12 cellular contexts compared by ENCODE assay signal in genomic region chr13:20190481-20191310, GRCh38. TPM values are rescaled to one million over a fixed set of nuclear protein-coding genes. Genes with fewer than 3 reads are reported as not detected.
DNase-seq lines count a peak whose midpoint lies in the region; ATAC-seq and TF ChIP-seq lines count a peak whose summit lies in the region.
"Had no signal": no experiment of that assay in that cellular context is flagged by ENCODE, and none has a peak within 500 bp of the region (broad histone marks: within the 10 kb centered on the region; RNA-seq: fewer than 3 reads in every experiment).

No MANE protein-coding gene starts in this region.

- peaks cover 9% of the 10 kb centered on the region for H3F3A ChIP-seq in SK-N-SH (replicated peaks; ENCODE audit: insufficient read depth)

- intact Hi-C loops in vagina (cut with DNase I), result loop anchor here (5.0 to 10.0 kb wide), 2 partner anchors 294 to 992 kb away; no protein-coding TSS in a partner anchor

- H4K20me1 ChIP-seq in SK-N-SH (ENCODE audit: insufficient read depth), result 0 out of 2 replicates have a peak, but pooled peaks cover 4% of the 10 kb centered on the region
- no peaks in the 10 kb centered on the region for H4K20me1 ChIP-seq in hepatocyte (ENCODE audit: insufficient read depth, poor library complexity, severe bottlenecking)

- no peaks in the 10 kb centered on the region for H3K36me3 ChIP-seq in SK-N-SH (replicated peaks in 1 of 2; ENCODE audit: control insufficient read depth in 1 of 2, insufficient read depth in 2 of 2, low read length in 1 of 2)
- H3K36me3 ChIP-seq in hepatocyte (replicated peaks; ENCODE audit: insufficient read depth, low read depth), result no peaks in the 10 kb centered on the region
- no peaks in the 10 kb centered on the region for H3K36me3 ChIP-seq in vagina

- H3K9me2 ChIP-seq in SK-N-SH (no peaks in the 10 kb centered on the region), hepatocyte (replicated peaks; ENCODE audit: insufficient read depth) (no peaks in the 10 kb centered on the region)

- no peak for TF ChIP-seq POLR2A in vagina (IDR thresholded peaks at IDR 0.05)

- no peak overlapping the region for H3K4me2 ChIP-seq in SK-N-SH
- peak overlapping the region; percentile 98 for H3K4me2 ChIP-seq in hepatocyte

- H2AFZ ChIP-seq in SK-N-SH (ENCODE audit: low read depth) (no peak overlapping the region), hepatocyte (no peak overlapping the region)

- H3K4me1 ChIP-seq in SK-N-SH (ENCODE audit: control insufficient read depth in 1 of 2, insufficient read depth in 2 of 2, low read depth in 1 of 2, low read length in 1 of 2) (peaks cover 4 to 11% of the 10 kb centered on the region in 2 experiments; a peak in 1 of 4 replicates), hepatocyte (ENCODE audit: insufficient read depth) (peaks cover 13% of the 10 kb centered on the region), vagina (peaks cover 39% of the 10 kb centered on the region)

- H3K9me3 ChIP-seq in SK-N-SH, result no peaks in the 10 kb centered on the region
- H3K9me3 ChIP-seq in hepatocyte (ENCODE audit: low read depth), result no peaks in the 10 kb centered on the region
- no peaks in the 10 kb centered on the region for H3K9me3 ChIP-seq in vagina

- 41% methylated on average over 14 of the region's 16 CpGs for WGBS in SK-N-SH (ENCODE audit: low lambda C conversion rate)
- WGBS in hepatocyte (ENCODE audit: low lambda C conversion rate, missing lambda C conversion rate), result 89% methylated on average over 16 of the region's 16 CpGs

- CTCF ChIA-PET in SK-N-SH (lab: Yijun Ruan, JAX), result interaction anchor here (0.7 to 2.6 kb wide), 4 partner anchors 8 to 65 kb away, joined by 3 to 15 read pairs (median 4); no protein-coding TSS in a partner anchor

- TF ChIP-seq RAD21 in SK-N-SH (IDR thresholded peaks at IDR 0.05; ENCODE audit: low read length), result no peak

- peaks cover 76% of the 10 kb centered on the region for H3K27me3 ChIP-seq in SK-N-SH (ENCODE audit: insufficient read depth)
- peaks cover 40% of the 10 kb centered on the region for H3K27me3 ChIP-seq in hepatocyte
- H3K27me3 ChIP-seq in vagina, result peaks cover 16% of the 10 kb centered on the region

- POLR2A ChIA-PET in SK-N-SH (lab: Yijun Ruan, JAX), result no interaction called here

- no peak for TF ChIP-seq EP300 in SK-N-SH (IDR thresholded peaks at IDR 0.05; ENCODE audit: borderline replicate concordance in 1 of 2, low read depth in 1 of 2, low read length in 1 of 2)

- DNase-seq in SK-N-SH (no peak), amniotic epithelial cell (ENCODE audit: low read depth) (peak; percentile 96), hepatocyte (ENCODE audit: low spot score) (no peak), vagina (ENCODE audit: extremely low spot score in 2 of 2) (peak in 1 of 2 donors; percentile 64), GOT3 (lab: John Stamatoyannopoulos, UW) (no peak)
- DNase-seq in stimulated activated CD4-positive, alpha-beta T cell treated with anti-CD3 and anti-CD28 coated beads, Interleukin-1b, Interleukin-23, amount 100 ng/mL, for 48 hours, result no peak
- DNase-seq: cerebellar nuclear complex, DND-41, Right ventricle myocardium superior had no signal

- TF ChIP-seq CTCF in SK-N-SH (IDR thresholded peaks at IDR 0.05) (no peak), hepatocyte (IDR thresholded peaks at IDR 0.05; ENCODE audit: poor library complexity) (no peak), vagina (IDR thresholded peaks at IDR 0.05) (no peak)

- H3K9ac ChIP-seq in SK-N-SH, result no peak overlapping the region

- ATAC-seq in SK-N-SH treated with all-trans-retinoic acid at 6 μM for 48 hours (no peak; the same call in 2 of the 3 replicates), HG03175 (IDR thresholded peaks at IDR 0.05; ENCODE audit: unreplicated experiment) (no peak)

- H3K79me2 ChIP-seq in SK-N-SH (ENCODE audit: insufficient read depth) (no peaks in the 10 kb centered on the region), hepatocyte (no peaks in the 10 kb centered on the region)

- H3K4me3 ChIP-seq in SK-N-SH (ENCODE audit: low read depth in 2 of 2, low read length in 1 of 2), result no peak overlapping the region
- H3K4me3 ChIP-seq in hepatocyte, result no peak overlapping the region
- H3K4me3 ChIP-seq in vagina, result peak overlapping the region in 1 of 2 donors; percentile 54

- H3K27ac ChIP-seq in SK-N-SH (ENCODE audit: low read depth in 2 of 2, low read length in 1 of 2) (no peak overlapping the region), hepatocyte (no peak overlapping the region), vagina (peak overlapping the region; percentile 65)
- H3K27ac ChIP-seq: 22Rv1 had no signal

TF ChIP-seq in SK-N-SH, 30 proteins besides CTCF, POLR2A, EP300 and RAD21:
- TF ChIP-seq TEAD4 (IDR thresholded peaks at IDR 0.05; ENCODE audit: borderline replicate concordance, insufficient read depth) (no peak), SMC3 (IDR thresholded peaks at IDR 0.05; ENCODE audit: low read depth, low read length) (no peak), FOSL2 (IDR thresholded peaks at IDR 0.05; ENCODE audit: borderline replicate concordance, low read depth) (peak; percentile 9; the same call in 1 of the 2 replicates)

TF ChIP-seq in SK-N-SH treated with all-trans-retinoic acid at 6 μM for 48 hours, 23 proteins besides CTCF, POLR2A, EP300 and RAD21:
- TF ChIP-seq POU6F1 (CRISPR knock-in tag; IDR thresholded peaks at IDR 0.05; ENCODE audit: borderline replicate concordance, low read depth) (no peak), TCF4 (CRISPR knock-in tag; IDR thresholded peaks at IDR 0.05; ENCODE audit: borderline replicate concordance) (no peak), PATZ1 (CRISPR knock-in tag; IDR thresholded peaks at IDR 0.05; ENCODE audit: borderline replicate concordance) (no peak), ZC3H10 (CRISPR knock-in tag; IDR thresholded peaks at IDR 0.05) (no peak), RARB (CRISPR knock-in tag; IDR thresholded peaks at IDR 0.05) (no peak), CSDC2 (CRISPR knock-in tag; IDR thresholded peaks at IDR 0.05) (no peak), ISL1 (CRISPR knock-in tag; IDR thresholded peaks at IDR 0.05) (no peak), ESRRG (CRISPR knock-in tag; IDR thresholded peaks at IDR 0.05) (no peak), ZFP30 (CRISPR knock-in tag; IDR thresholded peaks at IDR 0.05) (no peak), ZNF8 (CRISPR knock-in tag; IDR thresholded peaks at IDR 0.05) (no peak)

RNA-seq across cellular contexts. Expression of gene GJB2, which starts 2.0 kb away (rescaled TPM):
- not detected in 2 replicates for polyA plus RNA-seq in SK-N-SH (2012; rRNA removed)
- 0.03 TPM in 2 replicates for polyA plus RNA-seq in SK-N-SH (2012; cell fraction: cytosol; rRNA removed)
- 0.04 and 0.14 TPM in 2 replicates for polyA plus RNA-seq in SK-N-SH (2012; cell fraction: nucleus; rRNA removed)
- 6.1 and 10.3 TPM in 2 replicates for total RNA-seq in hepatocyte
- polyA plus RNA-seq in hepatocyte, result 5.9 and 11.1 TPM in 2 replicates
- total RNA-seq in vagina, result 217 TPM

RNA-seq across cellular contexts. Expression of gene GJA3, which starts 29.8 kb away (rescaled TPM):
- polyA plus RNA-seq in SK-N-SH (2012; rRNA removed) (not detected in 2 replicates), hepatocyte (0.10 and 0.16 TPM in 2 replicates)
- polyA plus RNA-seq in SK-N-SH (2012; cell fraction: cytosol; rRNA removed), result not detected in 2 replicates
- polyA plus RNA-seq in SK-N-SH (2012; cell fraction: nucleus; rRNA removed), result not detected in 2 replicates
- total RNA-seq in hepatocyte (0.16 and 0.23 TPM in 2 replicates), vagina (not detected)

RNA-seq across cellular contexts. Expression of gene GJB6, which starts 41.4 kb away (rescaled TPM):
- polyA plus RNA-seq in SK-N-SH (2012; rRNA removed) (not detected in 2 replicates), hepatocyte (0.79 and 1.2 TPM in 2 replicates)
- polyA plus RNA-seq in SK-N-SH (2012; cell fraction: cytosol; rRNA removed), result not detected in 2 replicates
- polyA plus RNA-seq in SK-N-SH (2012; cell fraction: nucleus; rRNA removed), result not detected in 2 replicates
- total RNA-seq in hepatocyte (0.52 and 2.2 TPM in 2 replicates), vagina (121 TPM)
- total RNA-seq: Right ventricle myocardium superior had no signal

Comparison
In these comparisons a context has a peak if more than half of its experiments do, and no peak if none do; other contexts are left out.
1. RNA of gene GJB2, which starts 2.0 kb away (total RNA-seq): 217 TPM in vagina (single experiment); 6.1 to 10.3 TPM in hepatocyte; every median in the first group is over 10 times any median in the second.
2. RNA of gene GJB6, which starts 41.4 kb away (total RNA-seq): 121 TPM in vagina (single experiment); 0.52 to 2.2 TPM in hepatocyte; every median in the first group is over 10 times any median in the second.